8 cellular contexts compared by ENCODE assay signal in genomic region chr10:21675157-21675796, GRCh38.
DNase-seq lines count a peak whose midpoint lies in the region; ATAC-seq and TF ChIP-seq lines count a peak whose summit lies in the region.

No MANE protein-coding gene starts in this region.

- H3K27me3 Mint-ChIP-seq in activated CD8-positive, alpha-beta T cell treated with anti-CD3 and anti-CD28 coated beads, Interleukin-2, amount 10 ng/mL, durations not matched to agents 7 days and 5 days (ENCODE audit: low read depth) = no peaks in the 10 kb centered on the region

- H3K9me3 Mint-ChIP-seq in activated CD8-positive, alpha-beta T cell treated with anti-CD3 and anti-CD28 coated beads, Interleukin-2, amount 10 ng/mL, durations not matched to agents 7 days and 5 days (ENCODE audit: insufficient read depth) = no peaks in the 10 kb centered on the region

- H3K27ac Mint-ChIP-seq in activated CD8-positive, alpha-beta T cell treated with anti-CD3 and anti-CD28 coated beads, Interleukin-2, amount 10 ng/mL, durations not matched to agents 7 days and 5 days = no peak overlapping the region

- no peak overlapping the region for H3K4me3 Mint-ChIP-seq in activated CD8-positive, alpha-beta T cell treated with anti-CD3 and anti-CD28 coated beads, Interleukin-2, amount 10 ng/mL, durations not matched to agents 7 days and 5 days

- peak; percentile 63 for ATAC-seq in activated CD8-positive, alpha-beta T cell treated with anti-CD3 and anti-CD28 coated beads, Interleukin-2, amount 10 ng/mL, durations not matched to agents 7 days and 5 days
- no peak for ATAC-seq in GM18858 (IDR thresholded peaks at IDR 0.05; ENCODE audit: unreplicated experiment)

- H3K4me3 ChIP-seq in AG10803 (ENCODE audit: low read length) (no peak overlapping the region), GM12875 (ENCODE audit: low read depth, low read length) (no peak overlapping the region)

- DNase-seq in AG10803 (ENCODE audit: low read depth) (peak; percentile 32), MV-4-11 (lab: John Stamatoyannopoulos, UW) (peak; percentile 20), glomerular visceral epithelial cell (ENCODE audit: extremely low spot score) (peak; percentile 21), NCI-H1105 treated with DMSO at 0.1 percent for 48 hours (lab: John Stamatoyannopoulos, UW) (no peak)
- DNase-seq in activated CD8-positive, alpha-beta T cell treated with anti-CD3 and anti-CD28 coated beads, Interleukin-2, amount 10 ng/mL, durations not matched to agents 7 days and 5 days = peak; percentile 35
- DNase-seq in stimulated activated CD4-positive, alpha-beta T cell treated with anti-CD3 and anti-CD28 coated beads, Interleukin-1b, Interleukin-23, amount 100 ng/mL, for 48 hours = peak; percentile 19

- TF ChIP-seq CTCF in AG10803 (conservative IDR thresholded peaks at IDR 0.05; ENCODE audit: low read length) (peak; percentile 81), GM12875 (IDR thresholded peaks at IDR 0.05; ENCODE audit: borderline replicate concordance, insufficient read depth, low read depth, low read length) (peak; percentile 75; the same call in 1 of the 2 replicates)

- CTCF ChIA-PET in activated CD8-positive, alpha-beta T cell treated with anti-CD3 and anti-CD28 coated beads, Interleukin-2, amount 10 ng/mL, durations not matched to agents 7 days and 5 days (lab: Charles Lee) = interaction anchor here (1.1 to 1.3 kb wide), 2 partner anchors 14 to 278 kb away, joined by 3 to 4 read pairs; no protein-coding TSS in a partner anchor

- H3K4me1 Mint-ChIP-seq in activated CD8-positive, alpha-beta T cell treated with anti-CD3 and anti-CD28 coated beads, Interleukin-2, amount 10 ng/mL, durations not matched to agents 7 days and 5 days (ENCODE audit: low read depth) = peaks cover 3% of the 10 kb centered on the region

- POLR2A ChIA-PET in activated CD8-positive, alpha-beta T cell treated with anti-CD3 and anti-CD28 coated beads, Interleukin-2, amount 10 ng/mL, durations not matched to agents 7 days and 5 days (lab: Charles Lee) = no interaction called here

- peaks cover 28% of the 10 kb centered on the region for H3K36me3 Mint-ChIP-seq in activated CD8-positive, alpha-beta T cell treated with anti-CD3 and anti-CD28 coated beads, Interleukin-2, amount 10 ng/mL, durations not matched to agents 7 days and 5 days (ENCODE audit: low read depth)
